In the genomic region with DNA sequence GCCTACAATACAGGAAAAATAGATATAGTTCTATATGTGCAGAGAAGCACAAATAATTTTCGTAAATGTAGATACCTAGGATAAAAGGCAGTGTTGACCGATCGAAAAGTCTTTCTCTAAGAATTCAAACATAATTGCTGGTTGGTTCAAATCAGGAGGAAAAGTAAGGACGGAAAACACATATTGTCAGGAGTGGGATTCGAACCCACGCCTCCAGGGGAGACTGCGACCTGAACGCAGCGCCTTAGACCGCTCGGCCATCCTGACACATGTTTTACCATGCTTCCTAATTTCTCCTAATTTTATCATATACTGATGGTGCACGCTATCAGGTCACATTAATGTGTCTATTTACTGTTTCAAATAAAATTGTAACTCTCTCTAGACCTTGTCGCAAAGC, we compare ENCODE assay signal across 1 cellular context.
TF ChIP-seq lines count a peak whose summit lies in the region.
"Not testable (repeated sequence)": the region's sequence is repeated elsewhere in the genome, so short reads cannot be mapped to it uniquely, and the experiment has no call there.

No MANE protein-coding gene starts in this region.

TF ChIP-seq in K562, 482 proteins besides CTCF, POLR2A, EP300 and RAD21 (continued from another document and continues in another):
- TF ChIP-seq KLF13 (tag; IDR thresholded peaks at IDR 0.05; ENCODE audit: borderline replicate concordance, low read depth) (peak; percentile 60; the same call in 1 of the 2 replicates), ZBTB5 (IDR thresholded peaks at IDR 0.05) (0 out of 2 replicates have a peak, but pooled peaks have one; percentile 29), NBN (IDR thresholded peaks at IDR 0.05; ENCODE audit: low read depth) (0 out of 2 replicates have a peak, but pooled peaks have one; percentile 39), TFAP4 (CRISPR knock-in tag; IDR thresholded peaks at IDR 0.05; ENCODE audit: borderline replicate concordance) (peak; percentile 76; the same call in 1 of the 2 replicates), ZBTB8A (IDR thresholded peaks at IDR 0.05; ENCODE audit: partially characterized antibody) (peak; percentile 72), ZNF764 (CRISPR knock-in tag; IDR thresholded peaks at IDR 0.05; ENCODE audit: low read depth) (peak; percentile 66; the same call in 1 of the 2 replicates), ZNF766 (CRISPR knock-in tag; conservative IDR thresholded peaks at IDR 0.05) (0 out of 2 replicates have a peak, but pooled peaks have one; percentile 22), SMARCC2 (IDR thresholded peaks at IDR 0.05; ENCODE audit: low read depth) (peak; percentile 30; the same call in 1 of the 2 replicates), LEF1 (IDR thresholded peaks at IDR 0.05) (0 out of 2 replicates have a peak, but pooled peaks have one; percentile 22), HLTF (IDR thresholded peaks at IDR 0.05) (0 out of 2 replicates have a peak, but pooled peaks have one; percentile 34), BDP1 (IDR thresholded peaks at IDR 0.05; ENCODE audit: insufficient read depth, insufficient read length) (peak; percentile 31), BRD4 (IDR thresholded peaks at IDR 0.05) (0 out of 2 replicates have a peak, but pooled peaks have one; percentile 15), BCOR (IDR thresholded peaks at IDR 0.05) (peak; percentile 57; the same call in 1 of the 2 replicates), PHF8 (IDR thresholded peaks at IDR 0.05; ENCODE audit: borderline replicate concordance, low read length) (0 out of 2 replicates have a peak, but pooled peaks have one; percentile 1), ETS1 (conservative IDR thresholded peaks at IDR 0.05; ENCODE audit: control insufficient read depth, low read depth, low read length) (peak; percentile 70; the same call in 1 of the 2 replicates), HDAC2 (IDR thresholded peaks at IDR 0.05) (peak; percentile 25; the same call in 1 of the 2 replicates), YY1 (IDR thresholded peaks at IDR 0.05; ENCODE audit: borderline replicate concordance in 1 of 3, control insufficient read depth in 1 of 3, extremely low read depth in 1 of 3, insufficient read depth in 3 of 3, insufficient read length in 1 of 3, insufficient replicate concordance in 2 of 3, low read depth in 1 of 3, low read length in 2 of 3) (peak in 1 of 3 experiments; percentile 4), ARNT (IDR thresholded peaks at IDR 0.05) (peak; percentile 70 to 74; a peak in 2 of 4 replicates), HOXB6 (CRISPR knock-in tag; IDR thresholded peaks at IDR 0.05; ENCODE audit: borderline replicate concordance) (peak; percentile 43; the same call in 1 of the 2 replicates), KDM5B (IDR thresholded peaks at IDR 0.05; ENCODE audit: insufficient replicate concordance, low read depth, low read length) (peak; percentile 51), RBFOX2 (IDR thresholded peaks at IDR 0.05; ENCODE audit: low read depth, low read length) (peak; percentile 50), RBM22 (IDR thresholded peaks at IDR 0.05; ENCODE audit: low read depth, low read length, poor library complexity, severe bottlenecking) (peak; percentile 83), MTA1 (IDR thresholded peaks at IDR 0.05; ENCODE audit: borderline replicate concordance) (0 out of 2 replicates have a peak, but pooled peaks have one; percentile 30), NCOA2 (IDR thresholded peaks at IDR 0.05; ENCODE audit: partially characterized antibody in 2 of 2) (peak in 1 of 2 experiments; percentile 84), PTRF (tag; IDR thresholded peaks at IDR 0.05) (0 out of 2 replicates have a peak, but pooled peaks have one; percentile 36)
- TF ChIP-seq, protein P1, sequence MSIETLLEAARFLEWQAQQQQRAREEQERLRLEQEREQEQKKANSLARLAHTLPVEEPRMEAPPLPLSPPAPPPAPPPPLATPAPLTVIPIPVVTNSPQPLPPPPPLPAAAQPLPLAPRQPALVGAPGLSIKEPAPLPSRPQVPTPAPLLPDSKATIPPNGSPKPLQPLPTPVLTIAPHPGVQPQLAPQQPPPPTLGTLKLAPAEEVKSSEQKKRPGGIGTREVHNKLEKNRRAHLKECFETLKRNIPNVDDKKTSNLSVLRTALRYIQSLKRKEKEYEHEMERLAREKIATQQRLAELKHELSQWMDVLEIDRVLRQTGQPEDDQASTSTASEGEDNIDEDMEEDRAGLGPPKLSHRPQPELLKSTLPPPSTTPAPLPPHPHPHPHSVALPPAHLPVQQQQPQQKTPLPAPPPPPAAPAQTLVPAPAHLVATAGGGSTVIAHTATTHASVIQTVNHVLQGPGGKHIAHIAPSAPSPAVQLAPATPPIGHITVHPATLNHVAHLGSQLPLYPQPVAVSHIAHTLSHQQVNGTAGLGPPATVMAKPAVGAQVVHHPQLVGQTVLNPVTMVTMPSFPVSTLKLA (conservative IDR thresholded peaks at IDR 0.05) = peak; percentile 61 to 64
- TF ChIP-seq, protein P2, sequence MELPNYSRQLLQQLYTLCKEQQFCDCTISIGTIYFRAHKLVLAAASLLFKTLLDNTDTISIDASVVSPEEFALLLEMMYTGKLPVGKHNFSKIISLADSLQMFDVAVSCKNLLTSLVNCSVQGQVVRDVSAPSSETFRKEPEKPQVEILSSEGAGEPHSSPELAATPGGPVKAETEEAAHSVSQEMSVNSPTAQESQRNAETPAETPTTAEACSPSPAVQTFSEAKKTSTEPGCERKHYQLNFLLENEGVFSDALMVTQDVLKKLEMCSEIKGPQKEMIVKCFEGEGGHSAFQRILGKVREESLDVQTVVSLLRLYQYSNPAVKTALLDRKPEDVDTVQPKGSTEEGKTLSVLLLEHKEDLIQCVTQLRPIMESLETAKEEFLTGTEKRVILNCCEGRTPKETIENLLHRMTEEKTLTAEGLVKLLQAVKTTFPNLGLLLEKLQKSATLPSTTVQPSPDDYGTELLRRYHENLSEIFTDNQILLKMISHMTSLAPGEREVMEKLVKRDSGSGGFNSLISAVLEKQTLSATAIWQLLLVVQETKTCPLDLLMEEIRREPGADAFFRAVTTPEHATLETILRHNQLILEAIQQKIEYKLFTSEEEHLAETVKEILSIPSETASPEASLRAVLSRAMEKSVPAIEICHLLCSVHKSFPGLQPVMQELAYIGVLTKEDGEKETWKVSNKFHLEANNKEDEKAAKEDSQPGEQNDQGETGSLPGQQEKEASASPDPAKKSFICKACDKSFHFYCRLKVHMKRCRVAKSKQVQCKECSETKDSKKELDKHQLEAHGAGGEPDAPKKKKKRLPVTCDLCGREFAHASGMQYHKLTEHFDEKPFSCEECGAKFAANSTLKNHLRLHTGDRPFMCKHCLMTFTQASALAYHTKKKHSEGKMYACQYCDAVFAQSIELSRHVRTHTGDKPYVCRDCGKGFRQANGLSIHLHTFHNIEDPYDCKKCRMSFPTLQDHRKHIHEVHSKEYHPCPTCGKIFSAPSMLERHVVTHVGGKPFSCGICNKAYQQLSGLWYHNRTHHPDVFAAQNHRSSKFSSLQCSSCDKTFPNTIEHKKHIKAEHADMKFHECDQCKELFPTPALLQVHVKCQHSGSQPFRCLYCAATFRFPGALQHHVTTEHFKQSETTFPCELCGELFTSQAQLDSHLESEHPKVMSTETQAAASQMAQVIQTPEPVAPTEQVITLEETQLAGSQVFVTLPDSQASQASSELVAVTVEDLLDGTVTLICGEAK (IDR thresholded peaks at IDR 0.05) = peak; percentile 73
- TF ChIP-seq, protein P2 (CRISPR knock-in tag; IDR thresholded peaks at IDR 0.05) = not testable (repeated sequence)
- TF ChIP-seq, protein P3, sequence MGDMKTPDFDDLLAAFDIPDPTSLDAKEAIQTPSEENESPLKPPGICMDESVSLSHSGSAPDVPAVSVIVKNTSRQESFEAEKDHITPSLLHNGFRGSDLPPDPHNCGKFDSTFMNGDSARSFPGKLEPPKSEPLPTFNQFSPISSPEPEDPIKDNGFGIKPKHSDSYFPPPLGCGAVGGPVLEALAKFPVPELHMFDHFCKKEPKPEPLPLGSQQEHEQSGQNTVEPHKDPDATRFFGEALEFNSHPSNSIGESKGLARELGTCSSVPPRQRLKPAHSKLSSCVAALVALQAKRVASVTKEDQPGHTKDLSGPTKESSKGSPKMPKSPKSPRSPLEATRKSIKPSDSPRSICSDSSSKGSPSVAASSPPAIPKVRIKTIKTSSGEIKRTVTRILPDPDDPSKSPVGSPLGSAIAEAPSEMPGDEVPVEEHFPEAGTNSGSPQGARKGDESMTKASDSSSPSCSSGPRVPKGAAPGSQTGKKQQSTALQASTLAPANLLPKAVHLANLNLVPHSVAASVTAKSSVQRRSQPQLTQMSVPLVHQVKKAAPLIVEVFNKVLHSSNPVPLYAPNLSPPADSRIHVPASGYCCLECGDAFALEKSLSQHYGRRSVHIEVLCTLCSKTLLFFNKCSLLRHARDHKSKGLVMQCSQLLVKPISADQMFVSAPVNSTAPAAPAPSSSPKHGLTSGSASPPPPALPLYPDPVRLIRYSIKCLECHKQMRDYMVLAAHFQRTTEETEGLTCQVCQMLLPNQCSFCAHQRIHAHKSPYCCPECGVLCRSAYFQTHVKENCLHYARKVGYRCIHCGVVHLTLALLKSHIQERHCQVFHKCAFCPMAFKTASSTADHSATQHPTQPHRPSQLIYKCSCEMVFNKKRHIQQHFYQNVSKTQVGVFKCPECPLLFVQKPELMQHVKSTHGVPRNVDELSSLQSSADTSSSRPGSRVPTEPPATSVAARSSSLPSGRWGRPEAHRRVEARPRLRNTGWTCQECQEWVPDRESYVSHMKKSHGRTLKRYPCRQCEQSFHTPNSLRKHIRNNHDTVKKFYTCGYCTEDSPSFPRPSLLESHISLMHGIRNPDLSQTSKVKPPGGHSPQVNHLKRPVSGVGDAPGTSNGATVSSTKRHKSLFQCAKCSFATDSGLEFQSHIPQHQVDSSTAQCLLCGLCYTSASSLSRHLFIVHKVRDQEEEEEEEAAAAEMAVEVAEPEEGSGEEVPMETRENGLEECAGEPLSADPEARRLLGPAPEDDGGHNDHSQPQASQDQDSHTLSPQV (IDR thresholded peaks at IDR 0.05) = peak; percentile 87
- TF ChIP-seq, protein P4, sequence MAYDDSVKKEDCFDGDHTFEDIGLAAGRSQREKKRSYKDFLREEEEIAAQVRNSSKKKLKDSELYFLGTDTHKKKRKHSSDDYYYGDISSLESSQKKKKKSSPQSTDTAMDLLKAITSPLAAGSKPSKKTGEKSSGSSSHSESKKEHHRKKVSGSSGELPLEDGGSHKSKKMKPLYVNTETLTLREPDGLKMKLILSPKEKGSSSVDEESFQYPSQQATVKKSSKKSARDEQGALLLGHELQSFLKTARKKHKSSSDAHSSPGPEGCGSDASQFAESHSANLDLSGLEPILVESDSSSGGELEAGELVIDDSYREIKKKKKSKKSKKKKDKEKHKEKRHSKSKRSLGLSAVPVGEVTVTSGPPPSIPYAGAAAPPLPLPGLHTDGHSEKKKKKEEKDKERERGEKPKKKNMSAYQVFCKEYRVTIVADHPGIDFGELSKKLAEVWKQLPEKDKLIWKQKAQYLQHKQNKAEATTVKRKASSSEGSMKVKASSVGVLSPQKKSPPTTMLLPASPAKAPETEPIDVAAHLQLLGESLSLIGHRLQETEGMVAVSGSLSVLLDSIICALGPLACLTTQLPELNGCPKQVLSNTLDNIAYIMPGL (CRISPR knock-in tag; IDR thresholded peaks at IDR 0.05) = 0 out of 2 replicates have a peak, but pooled peaks have one; percentile 73
- TF ChIP-seq, protein P5, sequence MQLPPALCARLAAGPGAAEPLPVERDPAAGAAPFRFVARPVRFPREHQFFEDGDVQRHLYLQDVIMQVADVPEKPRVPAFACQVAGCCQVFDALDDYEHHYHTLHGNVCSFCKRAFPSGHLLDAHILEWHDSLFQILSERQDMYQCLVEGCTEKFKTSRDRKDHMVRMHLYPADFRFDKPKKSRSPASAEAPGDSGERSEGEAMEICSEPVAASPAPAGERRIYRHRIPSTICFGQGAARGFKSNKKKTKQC (CRISPR knock-in tag; IDR thresholded peaks at IDR 0.05) = peak; percentile 68; the same call in 1 of the 2 replicates
